Comparison of ENCODE assay signal across 20 cellular contexts in the genomic region with DNA sequence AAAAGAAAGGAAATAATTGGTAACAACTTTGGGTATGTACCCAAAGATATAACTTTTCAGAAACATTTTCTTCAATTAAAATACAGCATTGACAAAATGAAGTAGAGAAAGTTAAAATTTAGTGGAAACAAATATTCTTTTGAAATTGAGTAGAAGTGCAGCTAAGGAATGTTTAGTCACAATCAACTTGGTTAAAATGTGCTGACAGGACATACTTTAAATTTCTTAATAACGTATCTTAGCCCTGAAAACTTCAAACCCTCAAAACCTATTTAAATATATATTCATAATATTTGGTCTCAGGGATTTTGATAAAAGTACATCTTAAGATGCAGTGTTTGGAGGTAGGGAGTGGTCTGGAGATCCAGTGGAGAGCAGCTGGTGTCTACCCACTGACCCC.
"Had no signal": no experiment of that assay in that cellular context is flagged by ENCODE, and none has a peak within 500 bp of the region (broad histone marks: within the 10 kb centered on the region; RNA-seq: fewer than 3 reads in every experiment).

No MANE protein-coding gene starts in this region.

- ATAC-seq: Panc1, PC-3, SK-N-SH treated with all-trans-retinoic acid at 6 μM for 48 hours had no signal

- DNase-seq: Kasumi-1, KG1, MM.1S, NCI-H1092 treated with DMSO at 0.1 percent for 48 hours, NCI-H1436, NCI-H187, NCI-H2029, NCI-H2081 treated with DMSO at 0.1 percent for 48 hours, NCI-H2171, NCI-H226, NCI-H446, NCI-H510A, NCI-H524 treated with DMSO at 0.1 percent for 48 hours, NCI-H69, NCI-H774, PC-3, SHP77 had no signal

- H3K27ac ChIP-seq: RWPE1 had no signal
